17 cellular contexts compared by ENCODE assay signal in the genomic region with DNA sequence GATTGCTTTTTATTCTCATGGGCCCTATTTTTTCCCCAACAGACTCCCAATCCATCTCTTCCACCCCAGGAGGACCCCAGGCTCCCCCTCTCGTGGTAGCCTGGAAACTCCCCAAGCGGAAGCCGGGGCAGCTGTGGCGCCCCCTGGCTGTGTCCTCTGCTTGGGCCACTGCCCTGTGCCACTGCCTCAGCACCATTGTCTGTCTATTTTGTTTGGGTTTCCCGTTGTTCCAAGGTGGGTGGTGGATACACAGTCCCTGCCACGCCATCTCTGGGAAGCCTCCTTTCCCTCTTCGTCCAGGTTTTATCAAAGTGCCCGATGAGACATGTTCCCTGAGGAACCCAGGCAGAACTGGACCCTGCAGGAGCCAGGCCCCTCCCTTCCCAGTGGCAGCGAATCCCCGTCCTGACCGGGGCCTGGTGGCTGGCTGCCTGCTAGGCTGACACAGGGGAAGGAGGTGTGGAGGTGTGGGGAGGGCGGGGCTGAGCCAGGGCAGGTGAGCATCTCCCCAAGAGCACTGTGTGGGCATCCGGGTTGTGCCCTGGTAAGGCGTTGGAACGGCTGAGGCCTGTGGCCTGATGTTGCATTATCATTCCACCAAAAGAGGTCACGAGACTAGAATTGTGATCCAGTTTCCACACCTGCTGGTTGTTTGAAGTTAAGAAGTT.
A peak's percentile ranks its signal among the peaks of the same experiment; 100 is the strongest.
DNase-seq lines count a peak whose midpoint lies in the region; ATAC-seq, FAIRE-seq and TF ChIP-seq lines count a peak whose summit lies in the region.
"Had no signal": no experiment of that assay in that cellular context is flagged by ENCODE, and none has a peak within 500 bp of the region (broad histone marks: within the 10 kb centered on the region; RNA-seq: fewer than 3 reads in every experiment).

No MANE protein-coding gene starts in this region.

- in situ Hi-C loops in astrocyte of the spinal cord (cut with HindIII; ENCODE audit: low sequenced_read_pairs) = no loop called here

- no peak overlapping the region for H3K4me3 Mint-ChIP-seq in HFFc6
- H3K4me3 Mint-ChIP-seq: CD4-positive, CD25-positive, alpha-beta regulatory T cell had no signal

- no peak overlapping the region for H3K27ac Mint-ChIP-seq in HFFc6

- CTCF ChIA-PET in A549 (lab: Yijun Ruan, JAX) = no interaction called here

- no peak overlapping the region for H3K27ac ChIP-seq in A549
- H3K27ac ChIP-seq: Peyer's patch had no signal

- no peak for TF ChIP-seq POLR2A in A549 (IDR thresholded peaks at IDR 0.05; ENCODE audit: low read length)

- peaks cover 26% of the 10 kb centered on the region for H3K9me3 Mint-ChIP-seq in HFFc6

- 83% methylated on average over 16 of the region's 16 CpGs for WGBS in A549 (ENCODE audit: missing lambda C conversion rate)

- no peak for ATAC-seq in A549
- ATAC-seq in HG02678 (IDR thresholded peaks at IDR 0.05; ENCODE audit: unreplicated experiment) = no peak
- ATAC-seq in GM18868 (IDR thresholded peaks at IDR 0.05; ENCODE audit: unreplicated experiment) = no peak

- no peak for TF ChIP-seq RAD21 in A549 (conservative IDR thresholded peaks at IDR 0.05 in 1 of 2, IDR thresholded peaks at IDR 0.05 in 1 of 2)

- H3K4me3 ChIP-seq in A549 (no peak overlapping the region), astrocyte of the spinal cord (ENCODE audit: low read depth, low read length) (no peak overlapping the region)
- H3K4me3 ChIP-seq: Peyer's patch had no signal

- no peaks in the 10 kb centered on the region for H3K4me1 Mint-ChIP-seq in HFFc6 (ENCODE audit: low read depth)
- H3K4me1 Mint-ChIP-seq: CD4-positive, CD25-positive, alpha-beta regulatory T cell had no signal

- POLR2A ChIA-PET in A549 (lab: Yijun Ruan, JAX) = no interaction called here

- no peaks in the 10 kb centered on the region; the same call in 1 of the 2 replicates for H3K27me3 Mint-ChIP-seq in HFFc6 (ENCODE audit: insufficient read depth)
- H3K27me3 Mint-ChIP-seq: CD4-positive, CD25-positive, alpha-beta regulatory T cell had no signal

- H3K9me3 ChIP-seq in A549 = no peaks in the 10 kb centered on the region
- H3K9me3 ChIP-seq: Peyer's patch had no signal

- FAIRE-seq in A549 (lab: Jason Lieb, UNC) = no peak

- H3K4me2 ChIP-seq in A549 = no peak overlapping the region

- peaks cover 11% of the 10 kb centered on the region; the same call in 1 of the 2 replicates for H3K36me3 Mint-ChIP-seq in HFFc6 (ENCODE audit: low read depth)
- H3K36me3 Mint-ChIP-seq: CD4-positive, CD25-positive, alpha-beta regulatory T cell had no signal

- H3K4me1 ChIP-seq in A549 = no peaks in the 10 kb centered on the region
- H3K4me1 ChIP-seq: Peyer's patch had no signal

- TF ChIP-seq EP300 in A549 (IDR thresholded peaks at IDR 0.05) = no peak

- no peak for DNase-seq in A549 (ENCODE audit: low read depth in 1 of 2, low spot score in 1 of 2)
- no peak for DNase-seq in HFFc6
- no peak for DNase-seq in astrocyte of the spinal cord (ENCODE audit: low read depth, low spot score)
- peak; percentile 52 for DNase-seq in iPS-NIHi11 (ENCODE audit: low spot score)
- no peak for DNase-seq in NCI-H345 (lab: John Stamatoyannopoulos, UW)
- DNase-seq in COLO829 (ENCODE audit: low spot score) = no peak
- DNase-seq: Calu3; CD4-positive, CD25-positive, alpha-beta regulatory T cell; GF-D8; KG1; NCI-H1092 treated with DMSO at 0.1 percent for 48 hours; NCI-H1694 treated with DMSO at 0.1 percent for 48 hours; NCI-H774; Peyer's patch; SIG-M5 had no signal

- TF ChIP-seq CTCF in A549 (IDR thresholded peaks at IDR 0.05) = 0 out of 3 replicates have a peak, but pooled peaks have one; percentile 11
- peak; percentile 34; the same call in 1 of the 2 replicates for TF ChIP-seq CTCF in HFFc6 (IDR thresholded peaks at IDR 0.05)
- peak; percentile 15 for TF ChIP-seq CTCF in astrocyte of the spinal cord (IDR thresholded peaks at IDR 0.05; ENCODE audit: low read depth, low read length)

TF ChIP-seq in A549, 52 proteins besides CTCF, POLR2A, EP300 and RAD21:
- TF ChIP-seq ESRRA (IDR thresholded peaks at IDR 0.05; ENCODE audit: borderline replicate concordance, low read length) (no peak), GATA3 (IDR thresholded peaks at IDR 0.05; ENCODE audit: borderline replicate concordance) (no peak)
